Comparison of ENCODE assay signal across 7 cellular contexts in the genomic region with DNA sequence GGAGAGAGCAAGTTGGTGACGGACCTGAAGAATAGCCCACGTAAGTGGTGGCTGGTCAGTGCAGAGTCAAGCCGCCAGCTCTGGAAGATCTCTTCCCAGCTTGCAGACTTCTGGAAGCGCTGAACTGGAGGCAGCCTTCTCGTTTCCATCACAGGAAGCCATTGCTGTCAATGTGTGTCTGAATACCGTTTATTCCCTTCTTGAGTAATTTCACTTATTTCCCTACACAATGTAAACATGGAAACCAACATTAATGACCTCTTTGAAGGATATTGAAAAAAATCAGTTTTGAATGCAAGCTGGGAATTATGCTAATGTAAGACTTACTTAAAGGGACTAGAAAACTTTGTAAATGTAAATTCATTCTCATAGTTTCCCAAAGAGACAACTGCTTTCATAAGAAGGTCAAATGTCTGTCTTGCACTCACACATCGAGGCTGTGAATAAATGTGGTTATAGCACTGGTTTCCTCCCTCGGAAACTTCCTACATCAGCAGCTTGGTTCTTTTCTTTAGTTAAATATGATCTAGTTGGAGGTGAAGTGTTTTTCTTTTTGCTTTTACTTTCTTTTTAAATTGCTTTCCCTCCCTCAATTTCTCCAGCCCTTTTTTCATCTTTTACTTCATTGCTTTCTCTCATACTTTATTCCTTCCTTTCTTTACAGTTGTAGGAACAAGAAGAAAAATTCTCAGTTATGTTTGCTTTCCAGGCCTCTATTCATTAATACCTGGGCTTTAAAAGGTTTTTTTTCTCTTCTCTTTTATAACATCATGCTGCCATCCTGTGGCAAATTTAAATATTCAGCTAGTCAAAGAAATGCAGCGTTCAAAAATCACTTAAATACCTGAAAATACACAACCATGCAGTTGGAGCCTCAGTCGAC.
DNase-seq lines count a peak whose midpoint lies in the region; ATAC-seq and TF ChIP-seq lines count a peak whose summit lies in the region.

No MANE protein-coding gene starts in this region.

- in situ Hi-C loops in SK-MEL-5 (cut with HindIII; ENCODE audit: low pct_unique_long_range_greater_than_20kb, low sequenced_read_pairs) = no loop called here

- H3K4me1 ChIP-seq in foreskin keratinocyte = peaks cover 8% of the 10 kb centered on the region
- H3K4me1 ChIP-seq in vagina = peaks cover 15% of the 10 kb centered on the region

- no peaks in the 10 kb centered on the region for H3K36me3 ChIP-seq in vagina

- ATAC-seq in GM21619 (IDR thresholded peaks at IDR 0.05; ENCODE audit: unreplicated experiment) (peak; percentile 42), foreskin keratinocyte (no peak)

- no peak for TF ChIP-seq POLR2A in vagina (IDR thresholded peaks at IDR 0.05)

- TF ChIP-seq CTCF in foreskin keratinocyte (conservative IDR thresholded peaks at IDR 0.05) (peak; percentile 75), vagina (IDR thresholded peaks at IDR 0.05) (no peak)

- intact Hi-C loops in vagina (cut with DNase I) = no loop called here

- peak; percentile 53 for DNase-seq in GF-D8 (lab: John Stamatoyannopoulos, UW)
- DNase-seq in SK-MEL-5 (ENCODE audit: low read depth, low spot score) = peak; percentile 45
- no peak for DNase-seq in foreskin keratinocyte
- DNase-seq in vagina (ENCODE audit: extremely low spot score in 2 of 2) = no peak
- DNase-seq in NCI-H2081 treated with DMSO at 0.1 percent for 48 hours (lab: John Stamatoyannopoulos, UW) = no peak
- no peak for DNase-seq in activated effector memory CD4-positive, alpha-beta T cell treated with anti-CD3 and anti-CD28 coated beads, Interleukin-2, amount 50 U/mL, for 16 hours

- H3K27me3 ChIP-seq in foreskin keratinocyte (no peaks in the 10 kb centered on the region), vagina (no peaks in the 10 kb centered on the region)

- H3K9me3 ChIP-seq in vagina = no peaks in the 10 kb centered on the region

- H3K4me3 ChIP-seq in vagina = no peak overlapping the region

- H3K27ac ChIP-seq in foreskin keratinocyte (no peak overlapping the region), vagina (peak overlapping the region; percentile 5)

Comparison
In these comparisons a context has a peak if more than half of its experiments do, and no peak if none do; other contexts are left out.
1. DNase-seq: peak in GF-D8 (single experiment) and SK-MEL-5 (single experiment); none in foreskin keratinocyte (0 of 2), vagina (0 of 2), NCI-H2081 treated with DMSO at 0.1 percent for 48 hours (single experiment) and activated effector memory CD4-positive, alpha-beta T cell treated with anti-CD3 and anti-CD28 coated beads, Interleukin-2, amount 50 U/mL, for 16 hours (single experiment).